ENCODE assay signal across 8 cellular contexts in genomic region chr2:39408351-39409136, GRCh38.
A peak's percentile ranks its signal among the peaks of the same experiment; 100 is the strongest.
DNase-seq lines count a peak whose midpoint lies in the region; ATAC-seq lines count a peak whose summit lies in the region.
"Had no signal": no experiment of that assay in that cellular context is flagged by ENCODE, and none has a peak within 500 bp of the region (broad histone marks: within the 10 kb centered on the region; RNA-seq: fewer than 3 reads in every experiment).

No MANE protein-coding gene starts in this region.

- DNase-seq in OCI-M1 (lab: John Stamatoyannopoulos, UW) (peak; percentile 47), pons (ENCODE audit: low spot score) (peak; percentile 50), AG20443 (ENCODE audit: low spot score) (no peak), NCI-H1092 (lab: John Stamatoyannopoulos, UW) (no peak)
- DNase-seq: pancreas had no signal

- ATAC-seq in GM18870 (IDR thresholded peaks at IDR 0.05; ENCODE audit: unreplicated experiment) (peak; percentile 61), HG02759 (IDR thresholded peaks at IDR 0.05; ENCODE audit: unreplicated experiment) (peak; percentile 62), HG02970 (IDR thresholded peaks at IDR 0.05; ENCODE audit: low FRiP score, unreplicated experiment) (no peak)

Comparison
In these comparisons a context has a peak if more than half of its experiments do, and no peak if none do; other contexts are left out.
1. DNase-seq: peak in OCI-M1 (single experiment) and pons (single experiment); none in AG20443 (single experiment) and NCI-H1092 (single experiment).